8 cellular contexts compared by ENCODE assay signal in the genomic region with DNA sequence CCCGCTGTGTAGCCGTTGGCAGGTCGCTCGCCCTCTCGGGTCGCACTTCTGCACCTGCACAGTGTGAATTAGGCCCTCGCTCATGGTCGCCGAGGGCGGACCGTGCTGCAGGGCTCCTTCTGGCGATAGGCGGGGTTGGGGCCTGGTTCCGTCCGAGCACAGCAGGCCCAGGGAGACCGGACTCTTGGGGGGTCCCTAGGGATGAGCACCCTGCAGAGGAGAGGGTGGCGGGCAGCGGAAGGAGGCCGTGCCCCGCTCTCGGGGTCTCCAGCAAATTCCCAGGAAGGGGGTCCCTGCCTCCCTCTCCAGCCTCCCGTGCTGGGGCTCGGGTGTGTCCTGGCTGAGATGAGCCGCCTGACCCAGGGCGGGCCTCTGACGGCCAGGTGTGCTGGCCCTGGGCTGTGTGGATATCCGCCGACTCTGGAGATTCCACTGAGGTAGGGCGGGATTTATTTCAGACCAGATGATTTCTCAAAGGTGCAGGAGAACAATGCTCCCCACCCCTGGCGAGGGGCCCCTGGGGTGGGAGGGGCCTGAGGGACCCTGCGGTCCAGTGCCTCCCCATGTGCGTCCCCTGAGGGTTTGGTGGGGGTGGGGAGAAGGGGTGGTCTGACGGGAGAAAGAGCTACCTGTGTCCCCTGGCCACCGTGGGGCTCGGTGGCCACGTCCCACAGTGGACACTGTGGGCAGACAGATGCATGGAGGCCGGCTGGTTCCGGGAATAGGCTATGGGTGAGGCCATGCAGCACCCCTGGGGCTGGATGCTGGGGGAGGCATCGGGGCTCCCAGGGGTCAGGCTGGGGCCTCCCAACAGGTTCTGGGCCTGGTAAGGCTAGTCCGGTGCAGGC. TPM values are rescaled to one million over a fixed set of nuclear protein-coding genes. Genes with fewer than 3 reads are reported as not detected.
DNase-seq lines count a peak whose midpoint lies in the region; FAIRE-seq and TF ChIP-seq lines count a peak whose summit lies in the region.

No MANE protein-coding gene starts in this region.

- peak overlapping the region; percentile 56 for H3K9ac ChIP-seq in keratinocyte (ENCODE audit: control insufficient read depth, extremely low read depth, insufficient read depth, low read length)

- peak overlapping the region; percentile 36 for H3K4me3 Mint-ChIP-seq in activated naive CD4-positive, alpha-beta T cell treated with anti-CD3 and anti-CD28 coated beads for 36 hours
- H3K4me3 Mint-ChIP-seq in activated naive CD8-positive, alpha-beta T cell: peak overlapping the region; percentile 51

- FAIRE-seq in keratinocyte (lab: Jason Lieb, UNC): no peak

- H3K27ac ChIP-seq in keratinocyte (ENCODE audit: control insufficient read depth, insufficient read depth, low read length) (no peak overlapping the region), temporal lobe (ENCODE audit: low read depth, low read length) (peak overlapping the region; percentile 58)

- peaks cover 4% of the 10 kb centered on the region for H3K36me3 Mint-ChIP-seq in activated naive CD4-positive, alpha-beta T cell treated with anti-CD3 and anti-CD28 coated beads for 36 hours (ENCODE audit: low read depth)
- H3K36me3 Mint-ChIP-seq in activated naive CD8-positive, alpha-beta T cell: peaks cover 2% of the 10 kb centered on the region

- peaks cover 12% of the 10 kb centered on the region for H3K4me1 Mint-ChIP-seq in activated naive CD4-positive, alpha-beta T cell treated with anti-CD3 and anti-CD28 coated beads for 36 hours (ENCODE audit: low read depth)
- peaks cover 12% of the 10 kb centered on the region for H3K4me1 Mint-ChIP-seq in activated naive CD8-positive, alpha-beta T cell (ENCODE audit: low read depth)

- H3K9me1 ChIP-seq in keratinocyte (ENCODE audit: control insufficient read depth, extremely low read depth, insufficient read depth, low read length): no peaks in the 10 kb centered on the region

- intact Hi-C loops in activated naive CD4-positive, alpha-beta T cell treated with anti-CD3 and anti-CD28 coated beads for 36 hours (cut with micrococcal nuclease): loop anchor here (1.0 to 5.0 kb wide), 5 partner anchors 27 to 978 kb away; a partner anchor contains a TSS

- peaks cover 0 to 2% of the 10 kb centered on the region in 2 experiments for H3K36me3 ChIP-seq in keratinocyte (ENCODE audit: control insufficient read depth in 2 of 2, extremely low read depth in 1 of 2, insufficient read depth in 2 of 2, low read length in 2 of 2)

- H3K27ac Mint-ChIP-seq in activated naive CD4-positive, alpha-beta T cell treated with anti-CD3 and anti-CD28 coated beads for 36 hours: no peak overlapping the region
- H3K27ac Mint-ChIP-seq in activated naive CD8-positive, alpha-beta T cell: no peak overlapping the region

- no peaks in the 10 kb centered on the region for H3K27me3 ChIP-seq in keratinocyte (ENCODE audit: control insufficient read depth, extremely low read depth, insufficient read depth, low read length)

- no peaks in the 10 kb centered on the region for H3K9me3 ChIP-seq in keratinocyte (ENCODE audit: control insufficient read depth, low read depth, low read length)

- no peak for DNase-seq in activated naive CD4-positive, alpha-beta T cell treated with anti-CD3 and anti-CD28 coated beads for 36 hours
- no peak for DNase-seq in activated naive CD4-positive, alpha-beta T cell (lab: John Stamatoyannopoulos, UW)
- DNase-seq in keratinocyte (ENCODE audit: low read depth, low spot score): no peak
- DNase-seq in OCI-M1 (lab: John Stamatoyannopoulos, UW): no peak
- DNase-seq in SK-N-DZ (ENCODE audit: low spot score): no peak
- no peak for DNase-seq in NCI-H1930 (lab: John Stamatoyannopoulos, UW)

- dilution Hi-C loops in keratinocyte (cut with MboI; ENCODE audit: extremely low pct_ligation_motif_present, low sequenced_read_pairs): no loop called here

- CTCF ChIA-PET in activated naive CD4-positive, alpha-beta T cell treated with anti-CD3 and anti-CD28 coated beads for 36 hours (lab: Charles Lee): interaction anchor here (1.0 kb wide), 1 partner anchor 9 kb away, joined by 3 read pairs; no protein-coding TSS in a partner anchor

- H3K9me3 Mint-ChIP-seq in activated naive CD4-positive, alpha-beta T cell treated with anti-CD3 and anti-CD28 coated beads for 36 hours: no peaks in the 10 kb centered on the region
- no peaks in the 10 kb centered on the region for H3K9me3 Mint-ChIP-seq in activated naive CD8-positive, alpha-beta T cell (ENCODE audit: low read depth)

- no peaks in the 10 kb centered on the region for H4K20me1 ChIP-seq in keratinocyte (ENCODE audit: control insufficient read depth, extremely low read depth, insufficient read depth, low read length)

- peaks cover 10% of the 10 kb centered on the region for H3K4me1 ChIP-seq in keratinocyte (ENCODE audit: control insufficient read depth, extremely low read depth, insufficient read depth, low read length)

- H3K79me2 ChIP-seq in keratinocyte (ENCODE audit: control insufficient read depth, insufficient read depth, low read length): no peaks in the 10 kb centered on the region

- peak overlapping the region; percentile 68 for H2AFZ ChIP-seq in keratinocyte (ENCODE audit: control insufficient read depth, low read length)

- peak overlapping the region; percentile 45 for H3K4me2 ChIP-seq in keratinocyte (ENCODE audit: control insufficient read depth, extremely low read depth, insufficient read depth, low read depth, low read length)

- no peak for TF ChIP-seq CTCF in keratinocyte (optimal IDR thresholded peaks at IDR 0.05 in 1 of 3, IDR thresholded peaks at IDR 0.05 in 1 of 3, conservative IDR thresholded peaks at IDR 0.05 in 1 of 3; ENCODE audit: extremely low read depth in 1 of 3, insufficient read depth in 2 of 3, low read length in 3 of 3)

- H3K27me3 Mint-ChIP-seq in activated naive CD4-positive, alpha-beta T cell treated with anti-CD3 and anti-CD28 coated beads for 36 hours (ENCODE audit: low read depth): no peaks in the 10 kb centered on the region
- no peaks in the 10 kb centered on the region for H3K27me3 Mint-ChIP-seq in activated naive CD8-positive, alpha-beta T cell

- peak overlapping the region; percentile 32 to 45 (median 44) for H3K4me3 ChIP-seq in keratinocyte (ENCODE audit: control insufficient read depth in 2 of 3, extremely low read depth in 1 of 3, insufficient read depth in 2 of 3, low read depth in 1 of 3, low read length in 3 of 3)

RNA-seq across cellular contexts. Expression of a gene that starts 0.9 kb away (rescaled TPM):
- 1 to 10 TPM; 2.6 to 3.0 TPM for total RNA-seq in activated naive CD4-positive, alpha-beta T cell treated with anti-CD3 and anti-CD28 coated beads for 36 hours
- polyA plus RNA-seq in keratinocyte: 0.50 to 0.99 TPM (median 0.75 TPM) in 3 replicates
- 0.64 TPM for polyA plus RNA-seq in keratinocyte (2011; ENCODE audit: low read depth)
- polyA plus RNA-seq in keratinocyte (2011; cell fraction: cytosol; rRNA removed): 0.21 and 1.1 TPM in 2 replicates
- 1.1 and 1.7 TPM in 2 replicates for polyA plus RNA-seq in keratinocyte (2011; cell fraction: nucleus; rRNA removed)
- polyA plus RNA-seq in keratinocyte (2012; ENCODE audit: low replicate concordance): 0.88 and 1.4 TPM in 2 replicates
- 0.40 to 3.1 TPM (median 0.64 TPM) in 3 replicates for polyA minus RNA-seq in keratinocyte
- 4.8 TPM for polyA minus RNA-seq in keratinocyte (2011; cell fraction: cytosol; rRNA and poly(A)+ RNA removed)
- polyA minus RNA-seq in keratinocyte (2011; cell fraction: nucleus; rRNA and poly(A)+ RNA removed): 1.1 and 1.2 TPM in 2 replicates
- total RNA-seq in temporal lobe: 2.0 TPM
- polyA plus RNA-seq in SK-N-DZ (2014; cell fraction: cytosol; rRNA removed): 2.1 and 2.6 TPM in 2 replicates
- polyA plus RNA-seq in SK-N-DZ (2014; cell fraction: nucleus; rRNA removed): 7.5 and 10.8 TPM in 2 replicates

RNA-seq across cellular contexts. Expression of a gene that starts 27.1 kb away (rescaled TPM):
- 10 to 100 TPM; 75.4 to 77.1 TPM for total RNA-seq in activated naive CD4-positive, alpha-beta T cell treated with anti-CD3 and anti-CD28 coated beads for 36 hours
- 52.1 to 90.6 TPM (median 77.1 TPM) in 3 replicates for polyA plus RNA-seq in keratinocyte
- 90.5 TPM for polyA plus RNA-seq in keratinocyte (2011; ENCODE audit: low read depth)
- polyA plus RNA-seq in keratinocyte (2011; cell fraction: cytosol; rRNA removed): 49.3 and 96.3 TPM in 2 replicates
- 55.1 and 65.4 TPM in 2 replicates for polyA plus RNA-seq in keratinocyte (2011; cell fraction: nucleus; rRNA removed)
- 51.6 and 51.8 TPM in 2 replicates for polyA plus RNA-seq in keratinocyte (2012; ENCODE audit: low replicate concordance)
- 14.2 to 44.1 TPM (median 24.5 TPM) in 3 replicates for polyA minus RNA-seq in keratinocyte
- 50.6 TPM for polyA minus RNA-seq in keratinocyte (2011; cell fraction: cytosol; rRNA and poly(A)+ RNA removed)
- polyA minus RNA-seq in keratinocyte (2011; cell fraction: nucleus; rRNA and poly(A)+ RNA removed): 22.2 and 27.8 TPM in 2 replicates
- total RNA-seq in temporal lobe: 32.5 TPM
- polyA plus RNA-seq in SK-N-DZ (2014; cell fraction: cytosol; rRNA removed): 169 and 184 TPM in 2 replicates
- polyA plus RNA-seq in SK-N-DZ (2014; cell fraction: nucleus; rRNA removed): 100 and 125 TPM in 2 replicates

RNA-seq across cellular contexts. Expression of a gene that starts 36.1 kb away (rescaled TPM):
- 10 to 100 TPM; 19.0 to 19.8 TPM for total RNA-seq in activated naive CD4-positive, alpha-beta T cell treated with anti-CD3 and anti-CD28 coated beads for 36 hours
- polyA plus RNA-seq in keratinocyte: 11.7 to 30.0 TPM (median 15.3 TPM) in 3 replicates
- polyA plus RNA-seq in keratinocyte (2011; ENCODE audit: low read depth): 2.8 TPM
- polyA plus RNA-seq in keratinocyte (2011; cell fraction: cytosol; rRNA removed): 12.4 and 25.7 TPM in 2 replicates
- 28.0 and 46.3 TPM in 2 replicates for polyA plus RNA-seq in keratinocyte (2011; cell fraction: nucleus; rRNA removed)
- polyA plus RNA-seq in keratinocyte (2012; ENCODE audit: low replicate concordance): 16.9 and 20.4 TPM in 2 replicates
- 11.0 to 21.0 TPM (median 16.6 TPM) in 3 replicates for polyA minus RNA-seq in keratinocyte
- polyA minus RNA-seq in keratinocyte (2011; cell fraction: cytosol; rRNA and poly(A)+ RNA removed): 50.3 TPM
- polyA minus RNA-seq in keratinocyte (2011; cell fraction: nucleus; rRNA and poly(A)+ RNA removed): 24.2 and 26.2 TPM in 2 replicates
- 8.9 TPM for total RNA-seq in temporal lobe
- 77.3 and 81.6 TPM in 2 replicates for polyA plus RNA-seq in SK-N-DZ (2014; cell fraction: cytosol; rRNA removed)
- 124 and 144 TPM in 2 replicates for polyA plus RNA-seq in SK-N-DZ (2014; cell fraction: nucleus; rRNA removed)

RNA-seq across cellular contexts. Expression of a gene that starts 36.3 kb away (rescaled TPM):
- 100 to 1,000 TPM; 246 to 264 TPM for total RNA-seq in activated naive CD4-positive, alpha-beta T cell treated with anti-CD3 and anti-CD28 coated beads for 36 hours
- polyA plus RNA-seq in keratinocyte: 4.3 to 31.4 TPM (median 19.1 TPM) in 3 replicates
- polyA plus RNA-seq in keratinocyte (2011; ENCODE audit: low read depth): 0.94 TPM
- 7.5 and 8.6 TPM in 2 replicates for polyA plus RNA-seq in keratinocyte (2011; cell fraction: cytosol; rRNA removed)
- 13.9 and 19.4 TPM in 2 replicates for polyA plus RNA-seq in keratinocyte (2011; cell fraction: nucleus; rRNA removed)
- polyA plus RNA-seq in keratinocyte (2012; ENCODE audit: low replicate concordance): 2.1 and 37.1 TPM in 2 replicates
- polyA minus RNA-seq in keratinocyte: 3.8 to 33.5 TPM (median 10.3 TPM) in 3 replicates
- 5.8 TPM for polyA minus RNA-seq in keratinocyte (2011; cell fraction: cytosol; rRNA and poly(A)+ RNA removed)
- 4.2 and 4.9 TPM in 2 replicates for polyA minus RNA-seq in keratinocyte (2011; cell fraction: nucleus; rRNA and poly(A)+ RNA removed)
- total RNA-seq in temporal lobe: 3.2 TPM
- polyA plus RNA-seq in SK-N-DZ (2014; cell fraction: cytosol; rRNA removed): 28.0 and 30.2 TPM in 2 replicates
- 90.5 and 232 TPM in 2 replicates for polyA plus RNA-seq in SK-N-DZ (2014; cell fraction: nucleus; rRNA removed)
